Comparison of ENCODE assay signal across 10 cellular contexts in the genomic region with DNA sequence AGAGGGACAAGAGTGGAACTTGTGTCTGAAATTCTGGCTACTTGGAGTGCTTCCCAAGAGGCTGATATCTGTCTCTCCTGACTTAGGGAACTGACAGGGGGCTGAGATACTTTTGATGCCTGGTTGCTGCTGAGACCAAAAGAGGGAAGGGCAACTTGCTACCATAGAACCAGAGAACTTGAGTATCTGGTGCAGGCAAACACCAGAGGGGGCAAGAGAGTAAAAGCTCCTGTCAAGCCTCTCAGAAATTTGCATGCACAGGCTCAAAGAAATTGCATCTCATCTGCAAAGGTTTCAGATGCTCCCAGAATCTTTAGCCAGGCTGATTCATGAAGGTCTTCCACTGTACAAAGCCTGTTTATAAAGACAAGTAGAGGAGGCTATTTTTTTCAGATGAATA.
DNase-seq lines count a peak whose midpoint lies in the region; ATAC-seq and TF ChIP-seq lines count a peak whose summit lies in the region.
"Had no signal": no experiment of that assay in that cellular context is flagged by ENCODE, and none has a peak within 500 bp of the region (broad histone marks: within the 10 kb centered on the region; RNA-seq: fewer than 3 reads in every experiment).

No MANE protein-coding gene starts in this region.

- DNase-seq in D341Med (ENCODE audit: low spot score) = peak; percentile 45
- peak; percentile 11 for DNase-seq in LoVo (ENCODE audit: low spot score)
- peak; percentile 21 for DNase-seq in amniotic stem cell (lab: John Stamatoyannopoulos, UW)
- DNase-seq in left lung = no peak
- DNase-seq in activated CD4-positive, alpha-beta T cell treated with anti-CD3 and anti-CD28 coated beads for 4 hours = no peak
- no peak for DNase-seq in KG1 (lab: John Stamatoyannopoulos, UW)
- DNase-seq in activated effector memory CD4-positive, alpha-beta T cell treated with anti-CD3 and anti-CD28 coated beads, Interleukin-2, amount 50 U/mL, for 16 hours = no peak
- DNase-seq: NCI-H2081 treated with DMSO at 0.1 percent for 48 hours had no signal

- H3K9me3 ChIP-seq in left lung = peaks cover 0 to 2% of the 10 kb centered on the region in 2 donors
- H3K9me3 ChIP-seq: mucosa of descending colon had no signal

- intact Hi-C loops in left lung (cut with DNase I) = no loop called here

- H3K36me3 ChIP-seq in left lung = no peaks in the 10 kb centered on the region

- ATAC-seq in left lung = peak; percentile 80
- ATAC-seq in HG03439 (IDR thresholded peaks at IDR 0.05; ENCODE audit: unreplicated experiment) = no peak
- ATAC-seq: mucosa of descending colon had no signal

- no peaks in the 10 kb centered on the region for H3K27me3 ChIP-seq in left lung

- no peak overlapping the region for H3K27ac ChIP-seq in left lung

- no peaks in the 10 kb centered on the region for H3K4me1 ChIP-seq in left lung

- H3K4me3 ChIP-seq in left lung = no peak overlapping the region
- H3K4me3 ChIP-seq: mucosa of descending colon had no signal

- TF ChIP-seq CTCF in left lung (IDR thresholded peaks at IDR 0.05) = no peak

Comparison
In these comparisons a context has a peak if more than half of its experiments do, and no peak if none do; other contexts are left out.
1. DNase-seq: peak in D341Med (single experiment), LoVo (single experiment) and amniotic stem cell (single experiment); none in left lung (0 of 2), activated CD4-positive, alpha-beta T cell treated with anti-CD3 and anti-CD28 coated beads for 4 hours (0 of 2), KG1 (single experiment) and activated effector memory CD4-positive, alpha-beta T cell treated with anti-CD3 and anti-CD28 coated beads, Interleukin-2, amount 50 U/mL, for 16 hours (single experiment).